In the genomic region with DNA sequence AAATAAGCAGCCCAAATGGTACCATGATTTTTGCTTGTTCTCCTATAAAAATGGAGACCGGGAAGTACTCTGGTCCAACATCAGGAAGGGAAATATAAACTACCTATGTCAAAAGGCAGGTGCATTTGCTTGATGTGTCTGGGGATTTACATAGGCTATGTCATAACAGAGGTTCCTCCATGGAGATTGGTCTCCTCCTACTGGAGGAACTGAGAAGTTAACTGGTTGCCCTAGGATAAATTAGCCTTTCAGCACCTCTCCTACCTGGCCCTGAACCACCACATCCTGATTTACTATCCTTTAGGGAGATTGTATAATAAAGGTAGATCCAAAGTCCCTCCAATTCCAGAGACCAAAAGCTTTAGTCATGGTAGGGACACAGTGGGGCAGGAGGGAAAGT, we compare ENCODE assay signal across 8 cellular contexts.
DNase-seq lines count a peak whose midpoint lies in the region; ATAC-seq, FAIRE-seq and TF ChIP-seq lines count a peak whose summit lies in the region.
"Had no signal": no experiment of that assay in that cellular context is flagged by ENCODE, and none has a peak within 500 bp of the region (broad histone marks: within the 10 kb centered on the region; RNA-seq: fewer than 3 reads in every experiment).

No MANE protein-coding gene starts in this region.

- H3K27me3 Mint-ChIP-seq in neural progenitor cell (ENCODE audit: insufficient read depth, low read depth) = no peaks in the 10 kb centered on the region
- H3K27me3 Mint-ChIP-seq: dendritic cell treated with granulocyte-macrophage colony-stimulating factor and Interleukin-4, amounts not matched to agents 40 ng/mL and 50 ng/mL, for 4 days had no signal

- no peak overlapping the region for H3K27ac ChIP-seq in H1 (ENCODE audit: low read depth, low read length)
- H3K27ac ChIP-seq in neural progenitor cell = no peak overlapping the region

- no peak overlapping the region for H3K4ac ChIP-seq in H1 (replicated peaks; ENCODE audit: insufficient read length, low read depth, low read length)

- TF ChIP-seq CTCF in GM06990 (IDR thresholded peaks at IDR 0.05; ENCODE audit: insufficient read depth, low read length, poor library complexity, severe bottlenecking) = peak; percentile 77
- peak in 2 of 3 experiments; percentile 79 to 83; a peak in 3 of 4 replicates for TF ChIP-seq CTCF in H1 (IDR thresholded peaks at IDR 0.05; ENCODE audit: control extremely low read depth in 1 of 3, insufficient read depth in 1 of 3, low read depth in 1 of 3, low read length in 3 of 3)
- peak; percentile 75 for TF ChIP-seq CTCF in neural progenitor cell (IDR thresholded peaks at IDR 0.05)

- H4K20me1 ChIP-seq in H1 (replicated peaks in 1 of 2; ENCODE audit: control insufficient read depth in 1 of 2, insufficient read depth in 2 of 2, low read length in 2 of 2) = no peaks in the 10 kb centered on the region
- H4K20me1 ChIP-seq in neural progenitor cell (ENCODE audit: low read depth) = no peaks in the 10 kb centered on the region

- H3K4me2 ChIP-seq in H1 (ENCODE audit: insufficient read depth in 1 of 2, low read depth in 2 of 2, low read length in 2 of 2) = no peak overlapping the region
- no peak overlapping the region for H3K4me2 ChIP-seq in neural progenitor cell

- H4K91ac ChIP-seq in H1 (replicated peaks; ENCODE audit: insufficient read length, low read length) = no peak overlapping the region

- H3K36me3 Mint-ChIP-seq in neural progenitor cell = no peaks in the 10 kb centered on the region

- no peaks in the 10 kb centered on the region for H3K79me1 ChIP-seq in H1 (ENCODE audit: low read depth, low read length)

- POLR2A ChIA-PET in H1 (lab: Charles Lee; ENCODE audit: partially characterized antibody) = no interaction called here

- no peaks in the 10 kb centered on the region for H3F3A ChIP-seq in neural progenitor cell (ENCODE audit: low read depth)

- H3K27me3 ChIP-seq in GM06990 (replicated peaks; ENCODE audit: control insufficient read depth, insufficient read depth, low read length) = no peaks in the 10 kb centered on the region
- no peaks in the 10 kb centered on the region for H3K27me3 ChIP-seq in NT2/D1 (ENCODE audit: insufficient read depth, insufficient read length)
- no peaks in the 10 kb centered on the region for H3K27me3 ChIP-seq in H1 (replicated peaks in 1 of 4; ENCODE audit: control insufficient read depth in 3 of 4, extremely low read depth in 1 of 4, insufficient read depth in 3 of 4, low read length in 3 of 4)
- no peaks in the 10 kb centered on the region for H3K27me3 ChIP-seq in neural progenitor cell

- H3K4me1 ChIP-seq in NT2/D1 (ENCODE audit: insufficient read depth, insufficient read length) = no peaks in the 10 kb centered on the region
- peaks cover 0 to 3% (median 0%) of the 10 kb centered on the region in 4 experiments; a peak in 1 of 7 replicates for H3K4me1 ChIP-seq in H1 (replicated peaks in 1 of 4; ENCODE audit: control insufficient read depth in 3 of 4, insufficient read depth in 4 of 4, low read length in 3 of 4)
- no peaks in the 10 kb centered on the region for H3K4me1 ChIP-seq in neural progenitor cell

- H3K56ac ChIP-seq in H1 (replicated peaks; ENCODE audit: insufficient read length, low read depth, low read length) = no peak overlapping the region

- H2AK5ac ChIP-seq in H1 (ENCODE audit: low read depth, low read length) = no peak overlapping the region

- H3K79me2 ChIP-seq in H1 (ENCODE audit: control insufficient read depth in 1 of 2, insufficient read depth in 2 of 2, low read length in 2 of 2) = no peaks in the 10 kb centered on the region
- H3K79me2 ChIP-seq in neural progenitor cell (ENCODE audit: low read depth) = no peaks in the 10 kb centered on the region

- no peak overlapping the region for H3K4me3 Mint-ChIP-seq in neural progenitor cell
- H3K4me3 Mint-ChIP-seq: dendritic cell treated with granulocyte-macrophage colony-stimulating factor and Interleukin-4, amounts not matched to agents 40 ng/mL and 50 ng/mL, for 4 days had no signal

- peaks cover 2% of the 10 kb centered on the region for H3K4me1 Mint-ChIP-seq in neural progenitor cell

- no peak overlapping the region for H2BK12ac ChIP-seq in H1 (ENCODE audit: low read depth, low read length)

- H3K14ac ChIP-seq in H1 (ENCODE audit: insufficient read length) = no peak overlapping the region

- 67% methylated on average over 1 of the region's 1 CpG; no CpG with 5 or more reads in 1 of the 2 experiments for WGBS in H1 (ENCODE audit: extremely low coverage in 1 of 2, insufficient coverage in 1 of 2, insufficient read length in 1 of 2, insufficient replicate concordance in 2 of 2, low coverage in 1 of 2, low lambda C conversion rate in 2 of 2, missing lambda C conversion rate in 1 of 2), 2 experiments

- peak; percentile 63 for FAIRE-seq in H1 (lab: Jason Lieb, UNC)

- H3K9me3 Mint-ChIP-seq in neural progenitor cell = peaks cover 3% of the 10 kb centered on the region
- H3K9me3 Mint-ChIP-seq: dendritic cell treated with granulocyte-macrophage colony-stimulating factor and Interleukin-4, amounts not matched to agents 40 ng/mL and 50 ng/mL, for 4 days had no signal

- TF ChIP-seq POLR2A in H1 (IDR thresholded peaks at IDR 0.05; ENCODE audit: control extremely low read depth in 1 of 2, low read depth in 2 of 2, low read length in 2 of 2) = no peak

- no peak overlapping the region for H2BK5ac ChIP-seq in H1 (ENCODE audit: low read depth, low read length)

- ATAC-seq in GM19397 (IDR thresholded peaks at IDR 0.05; ENCODE audit: unreplicated experiment) (peak; percentile 84), HG03354 (IDR thresholded peaks at IDR 0.05; ENCODE audit: poor library complexity, severe bottlenecking, unreplicated experiment) (peak; percentile 94)

- no peak for TF ChIP-seq EP300 in H1 (IDR thresholded peaks at IDR 0.05; ENCODE audit: borderline replicate concordance in 1 of 2, low read depth in 2 of 2, low read length in 2 of 2)

- H3K9me3 ChIP-seq in NT2/D1 (ENCODE audit: insufficient read depth, low read length) (no peaks in the 10 kb centered on the region), H1 (ENCODE audit: insufficient read depth in 2 of 2, low read depth in 1 of 2, low read length in 1 of 2) (no peaks in the 10 kb centered on the region), neural progenitor cell (ENCODE audit: low read depth) (no peaks in the 10 kb centered on the region)

- no peak overlapping the region for H3K23ac ChIP-seq in H1 (ENCODE audit: insufficient read length)

- no peak overlapping the region for H2BK20ac ChIP-seq in H1 (ENCODE audit: low read length)

- peak; percentile 94 for TF ChIP-seq RAD21 in H1 (IDR thresholded peaks at IDR 0.05 in 1 of 2, conservative IDR thresholded peaks at IDR 0.05 in 1 of 2; ENCODE audit: low read depth in 2 of 2, low read length in 2 of 2)

- DNase-seq in GM06990 (ENCODE audit: extremely low read depth, insufficient read length) = no peak
- peak; percentile 47 for DNase-seq in NT2/D1 (ENCODE audit: low read depth, low spot score)
- DNase-seq in H1 (ENCODE audit: low read depth in 1 of 2, low spot score in 2 of 2) = no peak
- DNase-seq in neural progenitor cell (ENCODE audit: low spot score) = peak; percentile 68
- DNase-seq in globus pallidus (ENCODE audit: low spot score) = no peak

- H3K9ac ChIP-seq in NT2/D1 (ENCODE audit: insufficient read length, low read depth) = no peak overlapping the region
- H3K9ac ChIP-seq in H1 (replicated peaks in 1 of 4; ENCODE audit: extremely low read depth in 1 of 4, low read depth in 3 of 4, low read length in 3 of 4) = no peak overlapping the region
- H3K9ac ChIP-seq in neural progenitor cell = no peak overlapping the region

- no peak overlapping the region for H3K18ac ChIP-seq in H1 (ENCODE audit: extremely low read depth, low read length)

- H2BK120ac ChIP-seq in H1 (replicated peaks; ENCODE audit: low read depth, low read length) = no peak overlapping the region

- H4K5ac ChIP-seq in H1 (ENCODE audit: insufficient read length, low read depth, low read length) = no peak overlapping the region

- no peaks in the 10 kb centered on the region for H3K23me2 ChIP-seq in H1 (ENCODE audit: low read depth, low read length)

- H2BK15ac ChIP-seq in H1 (ENCODE audit: low read length) = no peak overlapping the region

- H4K8ac ChIP-seq in H1 (ENCODE audit: extremely low read depth, insufficient read depth, low read length) = no peak overlapping the region

- H3K27ac Mint-ChIP-seq in neural progenitor cell = no peak overlapping the region
- H3K27ac Mint-ChIP-seq: dendritic cell treated with granulocyte-macrophage colony-stimulating factor and Interleukin-4, amounts not matched to agents 40 ng/mL and 50 ng/mL, for 4 days had no signal

- H3K36me3 ChIP-seq in GM06990 (ENCODE audit: control insufficient read depth, insufficient read depth, low read length) (no peaks in the 10 kb centered on the region), NT2/D1 (ENCODE audit: insufficient read depth, insufficient read length, low read length) (no peaks in the 10 kb centered on the region), H1 (ENCODE audit: control insufficient read depth in 2 of 4, insufficient read depth in 4 of 4, low read length in 3 of 4) (no peaks in the 10 kb centered on the region), neural progenitor cell (no peaks in the 10 kb centered on the region)

- H2AFZ ChIP-seq in H1 (ENCODE audit: low read length) (no peak overlapping the region), neural progenitor cell (replicated peaks) (no peak overlapping the region)

- no peak overlapping the region for H3K4me3 ChIP-seq in GM06990 (replicated peaks; ENCODE audit: low read depth, low read length)
- no peak overlapping the region for H3K4me3 ChIP-seq in NT2/D1 (ENCODE audit: insufficient read length, low read depth)
- H3K4me3 ChIP-seq in H1 (ENCODE audit: extremely low read depth in 1 of 4, insufficient read depth in 2 of 4, low read depth in 3 of 4, low read length in 4 of 4) = no peak overlapping the region
- no peak overlapping the region for H3K4me3 ChIP-seq in neural progenitor cell

- CTCF ChIA-PET in H1 (lab: Charles Lee; ENCODE audit: partially characterized antibody) = interaction anchor here (1.0 to 2.8 kb wide), 6 partner anchors 68 to 203 kb away, joined by 3 to 16 read pairs (median 8); no protein-coding TSS in a partner anchor

TF ChIP-seq in H1, 55 proteins besides CTCF, POLR2A, EP300 and RAD21 (continues in another document):
- TF ChIP-seq RXRA (IDR thresholded peaks at IDR 0.05; ENCODE audit: insufficient read depth, low read depth, low read length) (no peak), CBX5 (IDR thresholded peaks at IDR 0.05; ENCODE audit: low read depth, low read length) (no peak), BACH1 (IDR thresholded peaks at IDR 0.05; ENCODE audit: low read length) (no peak), SIN3A (conservative IDR thresholded peaks at IDR 0.05 in 1 of 2, IDR thresholded peaks at IDR 0.05 in 1 of 2; ENCODE audit: low read depth in 1 of 2, low read length in 2 of 2) (no peak), EGR1 (IDR thresholded peaks at IDR 0.05; ENCODE audit: borderline replicate concordance, low read depth, low read length) (no peak), HDAC6 (IDR thresholded peaks at IDR 0.05; ENCODE audit: low read depth, low read length) (no peak), SP4 (IDR thresholded peaks at IDR 0.05; ENCODE audit: low read length) (no peak), HDAC2 (IDR thresholded peaks at IDR 0.05; ENCODE audit: borderline replicate concordance in 1 of 2, low read depth in 2 of 2, low read length in 2 of 2) (no peak), JUND (IDR thresholded peaks at IDR 0.05; ENCODE audit: low read length) (0 out of 2 replicates have a peak, but pooled peaks have one; percentile 18)

Comparison
In these comparisons a context has a peak if more than half of its experiments do, and no peak if none do; other contexts are left out.
1. DNase-seq: peak in NT2/D1 (single experiment) and neural progenitor cell (single experiment); none in GM06990 (single experiment), H1 (0 of 2) and globus pallidus (single experiment).
2. Peak in every context shown above with its lines, with median percentiles within 50 percentile points of each other: CTCF ChIP-seq.